In genomic region chr9:22446950-22447606, GRCh38 we compare ENCODE assay signal across 8 cellular contexts. TPM values are rescaled to one million over a fixed set of nuclear protein-coding genes. Genes with fewer than 3 reads are reported as not detected.
DNase-seq lines count a peak whose midpoint lies in the region; ATAC-seq, FAIRE-seq and TF ChIP-seq lines count a peak whose summit lies in the region.

No MANE protein-coding gene starts in this region.

- DNase-seq in Calu3, result peak; percentile 76
- peak; percentile 4 for DNase-seq in MV-4-11 (lab: John Stamatoyannopoulos, UW)
- peak; percentile 46 to 86 for DNase-seq in H1 (ENCODE audit: low read depth in 1 of 2, low spot score in 2 of 2)
- DNase-seq in medulla oblongata (ENCODE audit: extremely low spot score), result peak; percentile 54
- peak; percentile 58 for DNase-seq in stimulated activated CD8-positive, alpha-beta memory T cell treated with anti-CD3 and anti-CD28 coated beads, Interleukin-4, amount 100 ng/mL, for 48 hours
- DNase-seq in HT-29 (ENCODE audit: low spot score), result no peak

- H3K23ac ChIP-seq in H1 (ENCODE audit: insufficient read length), result no peak overlapping the region

- H3K4me2 ChIP-seq in H1 (ENCODE audit: insufficient read depth in 1 of 2, low read depth in 2 of 2, low read length in 2 of 2), result peak overlapping the region; percentile 79 to 83

- no peak overlapping the region for H2BK15ac ChIP-seq in H1 (ENCODE audit: low read length)

- peaks cover 28% of the 10 kb centered on the region for H3K36me3 Mint-ChIP-seq in Calu3 (ENCODE audit: insufficient read depth, unreplicated experiment)

- H3K56ac ChIP-seq in H1 (replicated peaks; ENCODE audit: insufficient read length, low read depth, low read length), result peak overlapping the region; percentile 81

- H3K36me3 ChIP-seq in H1 (ENCODE audit: control insufficient read depth in 2 of 4, insufficient read depth in 4 of 4, low read length in 3 of 4), result no peaks in the 10 kb centered on the region

- H2BK5ac ChIP-seq in H1 (ENCODE audit: low read depth, low read length), result peak overlapping the region; percentile 22; the same call in 1 of the 2 replicates

- H2BK120ac ChIP-seq in H1 (replicated peaks; ENCODE audit: low read depth, low read length), result no peak overlapping the region

- TF ChIP-seq POLR2A in H1 (IDR thresholded peaks at IDR 0.05; ENCODE audit: control extremely low read depth in 1 of 2, low read depth in 2 of 2, low read length in 2 of 2), result peak in 1 of 2 experiments; percentile 51; a peak in 1 of 3 replicates

- H4K5ac ChIP-seq in H1 (ENCODE audit: insufficient read length, low read depth, low read length), result peak overlapping the region; percentile 44

- peak overlapping the region; percentile 53 for H4K91ac ChIP-seq in H1 (replicated peaks; ENCODE audit: insufficient read length, low read length)

- H3K27me3 ChIP-seq in H1 (replicated peaks in 1 of 4; ENCODE audit: control insufficient read depth in 3 of 4, extremely low read depth in 1 of 4, insufficient read depth in 3 of 4, low read length in 3 of 4), result peaks cover 0 to 3% (median 0%) of the 10 kb centered on the region in 4 experiments; a peak in 3 of 7 replicates

- BruUV-seq in Calu3 (replicated peaks; lab: Mats Ljungman, UMichigan), result no TSS peak

- peak; percentile 56 for ATAC-seq in GM21619 (IDR thresholded peaks at IDR 0.05; ENCODE audit: unreplicated experiment)

- H3K79me1 ChIP-seq in H1 (ENCODE audit: low read depth, low read length), result no peaks in the 10 kb centered on the region

- no peak overlapping the region for H3K14ac ChIP-seq in H1 (ENCODE audit: insufficient read length)

- intact Hi-C loops in Calu3 (cut with micrococcal nuclease; ENCODE audit: unreplicated experiment), result loop anchor here (5.0 kb wide), 1 partner anchor 460 kb away; no protein-coding TSS in a partner anchor

- no peaks in the 10 kb centered on the region for H3K27me3 Mint-ChIP-seq in Calu3 (ENCODE audit: unreplicated experiment)

- FAIRE-seq in H1 (lab: Jason Lieb, UNC), result no peak

- H3K27ac ChIP-seq in VCaP (peak overlapping the region; percentile 68), H1 (ENCODE audit: low read depth, low read length) (peak overlapping the region; percentile 42; the same call in 1 of the 2 replicates)

- H3K27ac Mint-ChIP-seq in Calu3 (ENCODE audit: unreplicated experiment), result peak overlapping the region; percentile 64

- H2BK20ac ChIP-seq in H1 (ENCODE audit: low read length), result no peak overlapping the region

- no peak overlapping the region for H2AK5ac ChIP-seq in H1 (ENCODE audit: low read depth, low read length)

- no peak for TF ChIP-seq EP300 in H1 (IDR thresholded peaks at IDR 0.05; ENCODE audit: borderline replicate concordance in 1 of 2, low read depth in 2 of 2, low read length in 2 of 2)

- H3K4me1 ChIP-seq in H1 (replicated peaks in 1 of 4; ENCODE audit: control insufficient read depth in 3 of 4, insufficient read depth in 4 of 4, low read length in 3 of 4), result peaks cover 0 to 4% (median 1%) of the 10 kb centered on the region in 4 experiments; a peak in 1 of 7 replicates

- TF ChIP-seq CTCF in Calu3 (IDR thresholded peaks at IDR 0.05; ENCODE audit: unreplicated experiment), result peak; percentile 20
- peak; percentile 67 for TF ChIP-seq CTCF in VCaP (conservative IDR thresholded peaks at IDR 0.05)
- TF ChIP-seq CTCF in H1 (IDR thresholded peaks at IDR 0.05; ENCODE audit: control extremely low read depth in 1 of 3, insufficient read depth in 1 of 3, low read depth in 1 of 3, low read length in 3 of 3), result peak in 1 of 3 experiments; percentile 36; a peak in 1 of 4 replicates

- H3K9me3 ChIP-seq in H1 (ENCODE audit: insufficient read depth in 2 of 2, low read depth in 1 of 2, low read length in 1 of 2), result no peaks in the 10 kb centered on the region

- peak overlapping the region; percentile 98; the same call in 1 of the 2 replicates for H2AFZ ChIP-seq in H1 (ENCODE audit: low read length)

- 0% methylated on average over 60 of the region's 70 CpGs; no CpG with 5 or more reads in 1 of the 2 experiments for WGBS in H1 (ENCODE audit: extremely low coverage in 1 of 2, insufficient coverage in 1 of 2, insufficient read length in 1 of 2, insufficient replicate concordance in 2 of 2, low coverage in 1 of 2, low lambda C conversion rate in 2 of 2, missing lambda C conversion rate in 1 of 2), 2 experiments

- peak overlapping the region; percentile 35 to 73 (median 50); a peak in 6 of 7 replicates for H3K9ac ChIP-seq in H1 (replicated peaks in 1 of 4; ENCODE audit: extremely low read depth in 1 of 4, low read depth in 3 of 4, low read length in 3 of 4)

- peak overlapping the region; percentile 94 for H4K8ac ChIP-seq in H1 (ENCODE audit: extremely low read depth, insufficient read depth, low read length)

- H3K4ac ChIP-seq in H1 (replicated peaks; ENCODE audit: insufficient read length, low read depth, low read length), result no peak overlapping the region

- H2BK12ac ChIP-seq in H1 (ENCODE audit: low read depth, low read length), result no peak overlapping the region; the same call in 1 of the 2 replicates

- H3K4me1 Mint-ChIP-seq in Calu3 (ENCODE audit: low read depth, unreplicated experiment), result peaks cover 7% of the 10 kb centered on the region

- CTCF ChIA-PET in Calu3 (lab: Charles Lee) (interaction anchor here (1.1 to 1.7 kb wide), 2 partner anchors 140 kb away, joined by 4 to 6 read pairs; no protein-coding TSS in a partner anchor), H1 (lab: Charles Lee; ENCODE audit: partially characterized antibody) (interaction anchor here (1.5 to 5.8 kb wide), 2 partner anchors 140 kb away, joined by 4 to 80 read pairs; no protein-coding TSS in a partner anchor)

- H3K4me3 ChIP-seq in H1 (ENCODE audit: extremely low read depth in 1 of 4, insufficient read depth in 2 of 4, low read depth in 3 of 4, low read length in 4 of 4), result peak overlapping the region; percentile 60 to 89 (median 80)

- peak overlapping the region; percentile 77 for H3K4me3 Mint-ChIP-seq in Calu3 (ENCODE audit: low read depth, unreplicated experiment)

- POLR2A ChIA-PET in H1 (lab: Charles Lee; ENCODE audit: partially characterized antibody), result interaction anchor here (0.6 kb wide), 1 partner anchor 40 kb away, joined by 3 read pairs; no protein-coding TSS in a partner anchor

- peak overlapping the region; percentile 72 for H3K18ac ChIP-seq in H1 (ENCODE audit: extremely low read depth, low read length)

- no peaks in the 10 kb centered on the region for H3K79me2 ChIP-seq in H1 (ENCODE audit: control insufficient read depth in 1 of 2, insufficient read depth in 2 of 2, low read length in 2 of 2)

- no peaks in the 10 kb centered on the region for H3K9me3 Mint-ChIP-seq in Calu3 (ENCODE audit: low read depth, unreplicated experiment)

- no peaks in the 10 kb centered on the region; the same call in 1 of the 2 replicates for H3K23me2 ChIP-seq in H1 (ENCODE audit: low read depth, low read length)

- no peaks in the 10 kb centered on the region for H4K20me1 ChIP-seq in H1 (replicated peaks in 1 of 2; ENCODE audit: control insufficient read depth in 1 of 2, insufficient read depth in 2 of 2, low read length in 2 of 2)

- TF ChIP-seq RAD21 in H1 (IDR thresholded peaks at IDR 0.05 in 1 of 2, conservative IDR thresholded peaks at IDR 0.05 in 1 of 2; ENCODE audit: low read depth in 2 of 2, low read length in 2 of 2), result peak in 1 of 2 experiments; percentile 19; a peak in 2 of 4 replicates

TF ChIP-seq in H1, 55 proteins besides CTCF, POLR2A, EP300 and RAD21 (continues in another document):
- TF ChIP-seq ATF3 (IDR thresholded peaks at IDR 0.05; ENCODE audit: insufficient read depth, low read depth, low read length), result no peak
- TF ChIP-seq TBP (IDR thresholded peaks at IDR 0.05; ENCODE audit: low read depth, low read length), result peak; percentile 35; the same call in 1 of the 2 replicates
- TF ChIP-seq NRF1 (IDR thresholded peaks at IDR 0.05; ENCODE audit: low read depth, low read length), result 0 out of 2 replicates have a peak, but pooled peaks have one; percentile 27
- 0 out of 4 replicates have a peak, but pooled peaks of 1 of the 2 experiments have one; percentile 24 for TF ChIP-seq HDAC2 (IDR thresholded peaks at IDR 0.05; ENCODE audit: borderline replicate concordance in 1 of 2, low read depth in 2 of 2, low read length in 2 of 2)
- peak; percentile 84 for TF ChIP-seq CREB1 (IDR thresholded peaks at IDR 0.05)
- peak; percentile 66 for TF ChIP-seq MAX (IDR thresholded peaks at IDR 0.05)
- TF ChIP-seq PHF8 (conservative IDR thresholded peaks at IDR 0.05; ENCODE audit: low read depth, low read length), result peak; percentile 62
- TF ChIP-seq POLR2AphosphoS5 (IDR thresholded peaks at IDR 0.05; ENCODE audit: low read depth, low read length), result peak; percentile 73; the same call in 1 of the 2 replicates
- TF ChIP-seq YY1 (IDR thresholded peaks at IDR 0.05; ENCODE audit: low read depth, low read length), result peak; percentile 77
- peak; percentile 92 for TF ChIP-seq KDM4A (IDR thresholded peaks at IDR 0.05; ENCODE audit: low read depth, low read length, severe bottlenecking)
- no peak for TF ChIP-seq EZH2 (IDR thresholded peaks at IDR 0.05; ENCODE audit: low read depth, low read length, severe bottlenecking)
- TF ChIP-seq EGR1 (IDR thresholded peaks at IDR 0.05; ENCODE audit: borderline replicate concordance, low read depth, low read length), result 0 out of 2 replicates have a peak, but pooled peaks have one; percentile 41
- TF ChIP-seq SIN3A (conservative IDR thresholded peaks at IDR 0.05 in 1 of 2, IDR thresholded peaks at IDR 0.05 in 1 of 2; ENCODE audit: low read depth in 1 of 2, low read length in 2 of 2), result 0 out of 4 replicates have a peak, but pooled peaks of 1 of the 2 experiments have one; percentile 29
- TF ChIP-seq RBBP5 (IDR thresholded peaks at IDR 0.05; ENCODE audit: borderline replicate concordance, low read depth, low read length), result peak; percentile 69; the same call in 1 of the 2 replicates

RNA-seq across cellular contexts. Expression of gene DMRTA1, which starts 0.5 kb away (rescaled TPM):
- 2.8 and 2.9 TPM in 2 replicates for total RNA-seq in Calu3 (2022)
- 3.0 and 3.3 TPM in 2 replicates for total RNA-seq in H1 (2021; fragmentation: NEBNext Ultra II Directional; extraction: Animal tissue kit (Norgen Biotek cat#: 25700))
- polyA plus RNA-seq in H1 (2011; rRNA removed), result 0.89 and 1.5 TPM in 2 replicates
- polyA plus RNA-seq in H1 (2011; cell fraction: cytosol; rRNA removed), result 1.4 TPM
- polyA plus RNA-seq in H1 (2011; cell fraction: nucleus; rRNA removed), result 0.80 TPM
- polyA plus RNA-seq in H1 (2012, experiment 1 of 2), result 0.99 to 1.7 TPM (median 1.1 TPM) in 4 replicates
- polyA plus RNA-seq in H1 (2012, experiment 2 of 2), result 0.18 TPM
- 2.4 TPM for polyA plus RNA-seq in H1 (2013, experiment 1 of 2)
- polyA plus RNA-seq in H1 (2013, experiment 2 of 2), result 2.3 TPM
- polyA minus RNA-seq in H1 (2011; rRNA and poly(A)+ RNA removed), result 2.9 and 3.6 TPM in 2 replicates
- 1.3 TPM for polyA minus RNA-seq in H1 (2011; cell fraction: cytosol; rRNA and poly(A)+ RNA removed)
- polyA minus RNA-seq in H1 (2011; cell fraction: nucleus; rRNA and poly(A)+ RNA removed), result 6.7 TPM
- not detected in 2 replicates for total RNA-seq in HT-29 (2014; rRNA removed; shearing (Covaris generic))
